1 cellular context compared by ENCODE assay signal in genomic region chr2:132667716-132668115, GRCh38.
TF ChIP-seq lines count a peak whose summit lies in the region.

No MANE protein-coding gene starts in this region.

TF ChIP-seq in WTC11, 78 proteins besides CTCF, POLR2A, EP300 and RAD21 (continued from another document):
- TF ChIP-seq ESRRA (CRISPR knock-in tag; IDR thresholded peaks at IDR 0.05; ENCODE audit: borderline replicate concordance) (no peak), TCF7 (CRISPR knock-in tag; IDR thresholded peaks at IDR 0.05; ENCODE audit: low read depth) (no peak), ZMAT4 (CRISPR knock-in tag; IDR thresholded peaks at IDR 0.05) (no peak), ZNF532 (CRISPR knock-in tag; IDR thresholded peaks at IDR 0.05; ENCODE audit: borderline replicate concordance) (no peak), CBFB (CRISPR knock-in tag; IDR thresholded peaks at IDR 0.05; ENCODE audit: low read depth) (no peak), MLX (CRISPR knock-in tag; IDR thresholded peaks at IDR 0.05) (no peak), SOX15 (CRISPR knock-in tag; IDR thresholded peaks at IDR 0.05) (no peak), CREB1 (CRISPR knock-in tag; IDR thresholded peaks at IDR 0.05) (no peak)
